ENCODE assay signal across 8 cellular contexts in the genomic region with DNA sequence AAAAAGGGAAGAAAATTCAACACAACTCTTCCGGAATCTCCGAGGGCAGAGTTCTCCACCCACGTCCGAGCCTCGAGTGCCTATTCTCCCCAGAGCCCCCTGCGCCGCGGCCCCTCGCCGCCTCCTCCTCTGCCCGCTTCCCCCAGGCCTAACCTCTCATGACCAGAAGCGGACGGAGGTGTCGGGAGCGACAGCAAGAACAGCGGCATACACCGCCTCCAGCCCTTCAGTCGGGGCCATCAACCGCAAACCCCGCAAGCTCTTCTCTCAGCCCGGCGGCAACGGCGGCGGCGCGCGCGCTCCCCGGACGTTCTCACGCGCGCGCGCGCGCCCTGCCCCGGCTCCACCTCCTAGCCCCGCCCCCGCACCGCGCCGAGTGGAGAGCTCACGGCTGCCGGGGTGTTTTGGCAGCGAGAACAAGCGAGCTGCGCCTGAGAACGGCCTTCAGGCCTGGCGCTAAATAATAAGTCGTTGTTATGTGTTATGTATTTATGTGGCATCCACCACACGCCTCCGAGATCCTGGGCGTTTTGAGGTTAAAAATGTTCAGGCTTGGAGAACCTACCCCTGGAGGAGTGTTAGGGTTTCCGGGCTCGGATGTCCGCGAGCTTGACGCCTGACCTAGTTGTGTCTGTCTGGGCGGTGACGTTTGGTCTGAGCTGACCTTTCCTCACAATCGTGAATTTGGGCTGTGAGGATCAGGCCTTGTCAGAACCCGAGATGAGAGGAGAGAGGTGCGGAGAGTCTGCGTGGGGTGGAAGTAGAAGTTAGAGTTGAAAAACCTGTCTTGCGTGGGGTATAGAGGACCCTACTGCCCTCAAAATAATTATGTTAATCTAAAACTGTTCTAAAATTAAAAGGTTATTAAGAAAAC. TPM values are rescaled to one million over a fixed set of nuclear protein-coding genes. Genes with fewer than 3 reads are reported as not detected.
DNase-seq lines count a peak whose midpoint lies in the region; ATAC-seq and TF ChIP-seq lines count a peak whose summit lies in the region.

A gene with protein sequence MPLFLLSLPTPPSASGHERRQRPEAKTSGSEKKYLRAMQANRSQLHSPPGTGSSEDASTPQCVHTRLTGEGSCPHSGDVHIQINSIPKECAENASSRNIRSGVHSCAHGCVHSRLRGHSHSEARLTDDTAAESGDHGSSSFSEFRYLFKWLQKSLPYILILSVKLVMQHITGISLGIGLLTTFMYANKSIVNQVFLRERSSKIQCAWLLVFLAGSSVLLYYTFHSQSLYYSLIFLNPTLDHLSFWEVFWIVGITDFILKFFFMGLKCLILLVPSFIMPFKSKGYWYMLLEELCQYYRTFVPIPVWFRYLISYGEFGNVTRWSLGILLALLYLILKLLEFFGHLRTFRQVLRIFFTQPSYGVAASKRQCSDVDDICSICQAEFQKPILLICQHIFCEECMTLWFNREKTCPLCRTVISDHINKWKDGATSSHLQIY (minus strand): TSS at position 286 of the 874 bp plus-strand sequence. CDS start 77 bp downstream, at position 209.

- ATAC-seq in HG03432 (IDR thresholded peaks at IDR 0.05; ENCODE audit: unreplicated experiment) (peak; percentile 86), left lobe of liver (peak; percentile 96)

- H3K4me3 ChIP-seq in AG09309 (ENCODE audit: control insufficient read depth, low read depth, low read length), result peak within 1 kb of the TSS; percentile 100

- DNase-seq in AG09309 (ENCODE audit: low read depth) (no peak), NCI-H748 (lab: John Stamatoyannopoulos, UW; ENCODE audit: unreplicated experiment) (peak; percentile 85), dedifferentiated amniotic fluid mesenchymal stem cell (ENCODE audit: extremely low spot score) (peak; percentile 79), left lobe of liver (ENCODE audit: low spot score) (peak; percentile 93)
- peak; percentile 82 to 84 for DNase-seq in activated CD4-positive, alpha-beta T cell treated with anti-CD3 and anti-CD28 coated beads, Interleukin-2, amount 50 U/mL, for 24 hours (ENCODE audit: low read depth in 1 of 2, low spot score in 1 of 2)
- peak; percentile 89 for DNase-seq in stimulated activated CD4-positive, alpha-beta T cell treated with anti-CD3 and anti-CD28 coated beads, Interleukin-1b, Interleukin-23, amount 100 ng/mL, for 48 hours

- TF ChIP-seq CTCF in AG09309 (IDR thresholded peaks at IDR 0.05; ENCODE audit: control insufficient read depth, insufficient read depth, low read depth, low read length, missing control alignments), result no peak

- TF ChIP-seq POLR2A in GM19099 (IDR thresholded peaks at IDR 0.05; ENCODE audit: extremely low read depth, insufficient read length, low read depth), result peak; percentile 74

RNA-seq across cellular contexts. Expression of the gene that starts here (rescaled TPM):
- 22.8 TPM for total RNA-seq in left lobe of liver
